In the genomic region with DNA sequence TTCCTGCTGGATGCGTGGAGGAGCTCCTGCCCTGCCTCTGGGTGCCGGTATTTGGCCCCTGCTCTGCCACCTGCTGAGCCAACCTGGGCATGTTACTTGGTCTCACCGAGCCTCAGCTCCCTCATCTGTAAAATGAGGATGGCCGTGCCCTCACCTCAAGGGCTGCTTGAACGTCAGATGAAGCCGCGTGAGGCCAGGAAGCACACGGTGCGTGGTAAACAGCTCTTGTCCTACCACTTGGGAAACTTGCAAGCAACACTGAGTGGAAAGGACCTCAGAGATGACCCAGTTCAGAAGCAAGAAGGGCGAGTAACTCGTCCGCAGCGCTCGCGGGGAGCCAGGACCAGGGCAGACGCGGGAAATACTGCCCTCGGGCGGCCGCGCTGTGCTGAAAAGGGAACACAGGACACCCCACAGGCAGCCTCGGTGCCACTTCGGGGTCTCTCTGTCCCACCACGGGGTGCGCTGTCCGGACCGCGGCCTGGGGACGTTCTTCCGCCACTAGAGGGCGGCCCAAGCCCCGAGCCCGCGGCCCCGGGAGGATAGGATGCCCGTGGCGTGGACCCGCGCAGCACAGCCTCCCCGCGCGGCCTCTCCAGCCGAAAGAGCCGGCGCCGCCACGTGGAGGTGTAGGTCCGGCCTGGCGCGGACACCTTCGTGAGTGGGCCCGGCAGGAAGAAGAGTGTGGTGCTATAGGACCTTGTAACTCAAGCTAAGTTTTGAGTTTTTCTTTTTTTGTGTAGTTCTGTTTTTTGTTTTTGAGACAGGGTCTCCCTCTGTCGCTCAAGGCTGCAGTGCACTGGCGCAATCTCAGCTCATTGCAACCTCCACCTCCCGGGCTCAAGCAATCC, we compare ENCODE assay signal across 8 cellular contexts.
DNase-seq lines count a peak whose midpoint lies in the region; ATAC-seq and TF ChIP-seq lines count a peak whose summit lies in the region.

No MANE protein-coding gene starts in this region.

- peak; percentile 92 to 94 for ATAC-seq in activated CD4-positive, CD25-positive, alpha-beta regulatory T cell treated with anti-CD3 and anti-CD28 coated beads, Interleukin-2, amount 50 U/mL, for 24 hours
- ATAC-seq in GM18870 (IDR thresholded peaks at IDR 0.05; ENCODE audit: unreplicated experiment): no peak

- H3K4me1 ChIP-seq in HAP-1: no peaks in the 10 kb centered on the region; the same call in 1 of the 2 replicates
- H3K4me1 ChIP-seq in Loucy (ENCODE audit: insufficient read depth, low read length, poor library complexity, severe bottlenecking): no peaks in the 10 kb centered on the region

- peak; percentile 94 for TF ChIP-seq CTCF in GM06990 (IDR thresholded peaks at IDR 0.05; ENCODE audit: insufficient read depth, low read length, poor library complexity, severe bottlenecking)
- TF ChIP-seq CTCF in Loucy (conservative IDR thresholded peaks at IDR 0.05; ENCODE audit: low read length): peak; percentile 68

- DNase-seq in GM06990 (ENCODE audit: extremely low read depth, insufficient read length) (peak; percentile 78), HAP-1 (ENCODE audit: low spot score in 2 of 2) (peak; percentile 57 to 84), kidney glomerular epithelial cell (lab: John Stamatoyannopoulos, UW) (peak; percentile 4)
- DNase-seq in central memory CD4-positive, alpha-beta T cell: peak; percentile 37
- DNase-seq in stimulated activated CD4-positive, alpha-beta T cell treated with anti-CD3 and anti-CD28 coated beads, Interleukin-2, amount 100 ng/mL, for 48 hours: peak; percentile 57 to 68

- no peak overlapping the region for H3K9ac ChIP-seq in Loucy (ENCODE audit: low read depth, low read length, poor library complexity, severe bottlenecking)

- H3K9me3 ChIP-seq in HAP-1 (peaks cover 3% of the 10 kb centered on the region; the same call in 1 of the 2 replicates), Loucy (ENCODE audit: insufficient read depth, low read depth, low read length) (no peaks in the 10 kb centered on the region)

- H4K20me1 ChIP-seq in Loucy (ENCODE audit: insufficient read depth, low read length, poor library complexity, severe bottlenecking): no peaks in the 10 kb centered on the region

- no peaks in the 10 kb centered on the region for H3K9me2 ChIP-seq in Loucy (replicated peaks; ENCODE audit: low read depth, low read length)

- no peaks in the 10 kb centered on the region for H3K79me2 ChIP-seq in Loucy (ENCODE audit: insufficient read depth, low read length)

- H3K4me3 ChIP-seq in GM06990 (replicated peaks; ENCODE audit: low read depth, low read length) (no peak overlapping the region; the same call in 1 of the 2 replicates), HAP-1 (peak overlapping the region; percentile 17), Loucy (ENCODE audit: low read length, poor library complexity, severe bottlenecking) (no peak overlapping the region)

- peak overlapping the region; percentile 11 for H3K4me2 ChIP-seq in Loucy (ENCODE audit: low read depth, low read length, poor library complexity, severe bottlenecking)

- H3K36me3 ChIP-seq in GM06990 (ENCODE audit: control insufficient read depth, insufficient read depth, low read length) (no peaks in the 10 kb centered on the region), HAP-1 (replicated peaks) (no peaks in the 10 kb centered on the region), Loucy (ENCODE audit: insufficient read depth, low read length) (no peaks in the 10 kb centered on the region; the same call in 1 of the 2 replicates)

- H3K27me3 ChIP-seq in GM06990 (replicated peaks; ENCODE audit: control insufficient read depth, insufficient read depth, low read length) (no peaks in the 10 kb centered on the region), HAP-1 (ENCODE audit: low read depth) (no peaks in the 10 kb centered on the region), Loucy (ENCODE audit: insufficient read depth, low read length, poor library complexity, severe bottlenecking) (no peaks in the 10 kb centered on the region)

- in situ Hi-C loops in HAP-1 (cut with MboI; ENCODE audit: low sequenced_read_pairs): no loop called here

- H3F3A ChIP-seq in Loucy (ENCODE audit: low read depth): no peaks in the 10 kb centered on the region

- no peak overlapping the region; the same call in 1 of the 2 replicates for H2AFZ ChIP-seq in Loucy (ENCODE audit: low read length)

Comparison
In these comparisons a context has a peak if more than half of its experiments do, and no peak if none do; other contexts are left out.
1. DNase-seq: peak in every context shown above with its lines; median percentile 78 in GM06990; 70 in HAP-1; 62 in stimulated activated CD4-positive, alpha-beta T cell treated with anti-CD3 and anti-CD28 coated beads, Interleukin-2, amount 100 ng/mL, for 48 hours; 37 in central memory CD4-positive, alpha-beta T cell; 4 in kidney glomerular epithelial cell.